In genomic region chr5:174520420-174521396, GRCh38 we compare ENCODE assay signal across 15 cellular contexts.
DNase-seq lines count a peak whose midpoint lies in the region; ATAC-seq and TF ChIP-seq lines count a peak whose summit lies in the region.
"Had no signal": no experiment of that assay in that cellular context is flagged by ENCODE, and none has a peak within 500 bp of the region (broad histone marks: within the 10 kb centered on the region; RNA-seq: fewer than 3 reads in every experiment).

No MANE protein-coding gene starts in this region.

- no peak for ATAC-seq in GM21526 (IDR thresholded peaks at IDR 0.05; ENCODE audit: low FRiP score, unreplicated experiment)

- H3K27ac ChIP-seq in neural progenitor cell, result no peak overlapping the region

- BruUV-seq in Calu3 (replicated peaks; lab: Mats Ljungman, UMichigan), result no TSS peak

- peaks cover 14% of the 10 kb centered on the region for H3K4me1 ChIP-seq in neural progenitor cell

- H3K9me3 ChIP-seq in neural progenitor cell (ENCODE audit: low read depth), result no peaks in the 10 kb centered on the region

- no peak overlapping the region for H2AFZ ChIP-seq in neural progenitor cell (replicated peaks)

- TF ChIP-seq CTCF in Calu3 (IDR thresholded peaks at IDR 0.05; ENCODE audit: unreplicated experiment) (no peak), epithelial cell of esophagus (IDR thresholded peaks at IDR 0.05; ENCODE audit: insufficient read depth, low read depth, low read length, missing control alignments) (no peak), neural progenitor cell (IDR thresholded peaks at IDR 0.05) (peak; percentile 14)

- DNase-seq in Calu3 (peak; percentile 73), NCI-H69 (lab: John Stamatoyannopoulos, UW) (peak; percentile 83), epithelial cell of esophagus (ENCODE audit: low read depth) (peak; percentile 60), neural progenitor cell (ENCODE audit: low spot score) (peak; percentile 94), NCI-H1436 treated with DMSO at 0.1 percent for 48 hours (lab: John Stamatoyannopoulos, UW) (no peak)
- DNase-seq in stimulated activated CD4-positive, alpha-beta T cell treated with anti-CD3 and anti-CD28 coated beads, Interleukin-2, amount 100 ng/mL, for 24 hours, result no peak
- DNase-seq in activated CD4-positive, alpha-beta T cell treated with anti-CD3 and anti-CD28 coated beads for 48 hours, result no peak
- DNase-seq: activated naive CD4-positive, alpha-beta T cell treated with anti-CD3 and anti-CD28 coated beads, Interleukin-2, amount 10 ng/mL, durations not matched to agents 7 days and 5 days; AML-193; cortex of kidney; NCI-H2107; stimulated activated CD4-positive, alpha-beta T cell treated with anti-CD3 and anti-CD28 coated beads, Interleukin-15, amount 100 ng/mL, for 24 hours; T1000 had no signal

- H3K9me3 Mint-ChIP-seq in Calu3 (ENCODE audit: low read depth, unreplicated experiment) (no peaks in the 10 kb centered on the region), neural progenitor cell (peaks cover 8% of the 10 kb centered on the region)

- H3K9ac ChIP-seq in neural progenitor cell, result no peak overlapping the region

- H3K4me1 Mint-ChIP-seq in Calu3 (ENCODE audit: low read depth, unreplicated experiment), result peaks cover 32% of the 10 kb centered on the region
- peaks cover 35% of the 10 kb centered on the region for H3K4me1 Mint-ChIP-seq in neural progenitor cell
- H3K4me1 Mint-ChIP-seq: activated naive CD4-positive, alpha-beta T cell treated with anti-CD3 and anti-CD28 coated beads, Interleukin-2, amount 10 ng/mL, durations not matched to agents 7 days and 5 days had no signal

- no peaks in the 10 kb centered on the region for H3K79me2 ChIP-seq in neural progenitor cell (ENCODE audit: low read depth)

- H4K20me1 ChIP-seq in neural progenitor cell (ENCODE audit: low read depth), result no peaks in the 10 kb centered on the region

- H3K36me3 Mint-ChIP-seq in Calu3 (ENCODE audit: insufficient read depth, unreplicated experiment) (no peaks in the 10 kb centered on the region), neural progenitor cell (no peaks in the 10 kb centered on the region)
- H3K36me3 Mint-ChIP-seq: activated naive CD4-positive, alpha-beta T cell treated with anti-CD3 and anti-CD28 coated beads, Interleukin-2, amount 10 ng/mL, durations not matched to agents 7 days and 5 days had no signal

- CTCF ChIA-PET in Calu3 (lab: Charles Lee), result interaction anchor here (0.7 to 1.2 kb wide), 4 partner anchors 12 to 101 kb away, joined by 3 to 6 read pairs (median 4); no protein-coding TSS in a partner anchor

- no peaks in the 10 kb centered on the region for H3K36me3 ChIP-seq in neural progenitor cell

- intact Hi-C loops in Calu3 (cut with micrococcal nuclease; ENCODE audit: unreplicated experiment), result loop anchor here (10.0 kb wide), 1 partner anchor 196 kb away; no protein-coding TSS in a partner anchor

- H3K27me3 ChIP-seq in neural progenitor cell, result peaks cover 3% of the 10 kb centered on the region

- peak overlapping the region; percentile 29 for H3K4me2 ChIP-seq in neural progenitor cell

- H3K4me3 Mint-ChIP-seq in Calu3 (ENCODE audit: low read depth, unreplicated experiment), result peak overlapping the region; percentile 31
- H3K4me3 Mint-ChIP-seq in neural progenitor cell, result peak overlapping the region; percentile 62
- H3K4me3 Mint-ChIP-seq: activated naive CD4-positive, alpha-beta T cell treated with anti-CD3 and anti-CD28 coated beads, Interleukin-2, amount 10 ng/mL, durations not matched to agents 7 days and 5 days; nephron had no signal

- H3K4me3 ChIP-seq in epithelial cell of esophagus (ENCODE audit: low read length) (no peak overlapping the region), neural progenitor cell (no peak overlapping the region)

- H3K27ac Mint-ChIP-seq in Calu3 (ENCODE audit: unreplicated experiment) (peak overlapping the region; percentile 48), neural progenitor cell (peak overlapping the region; percentile 17)
- H3K27ac Mint-ChIP-seq: activated naive CD4-positive, alpha-beta T cell treated with anti-CD3 and anti-CD28 coated beads, Interleukin-2, amount 10 ng/mL, durations not matched to agents 7 days and 5 days had no signal

- peaks cover 34% of the 10 kb centered on the region for H3F3A ChIP-seq in neural progenitor cell (ENCODE audit: low read depth)

- H3K27me3 Mint-ChIP-seq in Calu3 (ENCODE audit: unreplicated experiment) (no peaks in the 10 kb centered on the region), neural progenitor cell (ENCODE audit: insufficient read depth, low read depth) (peaks cover 31% of the 10 kb centered on the region)

Comparison
In these comparisons a context has a peak if more than half of its experiments do, and no peak if none do; other contexts are left out.
1. DNase-seq: peak in Calu3 (single experiment), NCI-H69 (single experiment), epithelial cell of esophagus (single experiment) and neural progenitor cell (single experiment); none in stimulated activated CD4-positive, alpha-beta T cell treated with anti-CD3 and anti-CD28 coated beads, Interleukin-2, amount 100 ng/mL, for 24 hours (0 of 2), NCI-H1436 treated with DMSO at 0.1 percent for 48 hours (single experiment) and activated CD4-positive, alpha-beta T cell treated with anti-CD3 and anti-CD28 coated beads for 48 hours (single experiment).